In genomic region chr17:29077320-29077719, GRCh38 we compare ENCODE assay signal across 2 cellular contexts.
TF ChIP-seq lines count a peak whose summit lies in the region.

No MANE protein-coding gene starts in this region.

TF ChIP-seq in GM23338, 12 proteins besides CTCF, POLR2A, EP300 and RAD21 (continued from another document):
- TF ChIP-seq, protein P1, sequence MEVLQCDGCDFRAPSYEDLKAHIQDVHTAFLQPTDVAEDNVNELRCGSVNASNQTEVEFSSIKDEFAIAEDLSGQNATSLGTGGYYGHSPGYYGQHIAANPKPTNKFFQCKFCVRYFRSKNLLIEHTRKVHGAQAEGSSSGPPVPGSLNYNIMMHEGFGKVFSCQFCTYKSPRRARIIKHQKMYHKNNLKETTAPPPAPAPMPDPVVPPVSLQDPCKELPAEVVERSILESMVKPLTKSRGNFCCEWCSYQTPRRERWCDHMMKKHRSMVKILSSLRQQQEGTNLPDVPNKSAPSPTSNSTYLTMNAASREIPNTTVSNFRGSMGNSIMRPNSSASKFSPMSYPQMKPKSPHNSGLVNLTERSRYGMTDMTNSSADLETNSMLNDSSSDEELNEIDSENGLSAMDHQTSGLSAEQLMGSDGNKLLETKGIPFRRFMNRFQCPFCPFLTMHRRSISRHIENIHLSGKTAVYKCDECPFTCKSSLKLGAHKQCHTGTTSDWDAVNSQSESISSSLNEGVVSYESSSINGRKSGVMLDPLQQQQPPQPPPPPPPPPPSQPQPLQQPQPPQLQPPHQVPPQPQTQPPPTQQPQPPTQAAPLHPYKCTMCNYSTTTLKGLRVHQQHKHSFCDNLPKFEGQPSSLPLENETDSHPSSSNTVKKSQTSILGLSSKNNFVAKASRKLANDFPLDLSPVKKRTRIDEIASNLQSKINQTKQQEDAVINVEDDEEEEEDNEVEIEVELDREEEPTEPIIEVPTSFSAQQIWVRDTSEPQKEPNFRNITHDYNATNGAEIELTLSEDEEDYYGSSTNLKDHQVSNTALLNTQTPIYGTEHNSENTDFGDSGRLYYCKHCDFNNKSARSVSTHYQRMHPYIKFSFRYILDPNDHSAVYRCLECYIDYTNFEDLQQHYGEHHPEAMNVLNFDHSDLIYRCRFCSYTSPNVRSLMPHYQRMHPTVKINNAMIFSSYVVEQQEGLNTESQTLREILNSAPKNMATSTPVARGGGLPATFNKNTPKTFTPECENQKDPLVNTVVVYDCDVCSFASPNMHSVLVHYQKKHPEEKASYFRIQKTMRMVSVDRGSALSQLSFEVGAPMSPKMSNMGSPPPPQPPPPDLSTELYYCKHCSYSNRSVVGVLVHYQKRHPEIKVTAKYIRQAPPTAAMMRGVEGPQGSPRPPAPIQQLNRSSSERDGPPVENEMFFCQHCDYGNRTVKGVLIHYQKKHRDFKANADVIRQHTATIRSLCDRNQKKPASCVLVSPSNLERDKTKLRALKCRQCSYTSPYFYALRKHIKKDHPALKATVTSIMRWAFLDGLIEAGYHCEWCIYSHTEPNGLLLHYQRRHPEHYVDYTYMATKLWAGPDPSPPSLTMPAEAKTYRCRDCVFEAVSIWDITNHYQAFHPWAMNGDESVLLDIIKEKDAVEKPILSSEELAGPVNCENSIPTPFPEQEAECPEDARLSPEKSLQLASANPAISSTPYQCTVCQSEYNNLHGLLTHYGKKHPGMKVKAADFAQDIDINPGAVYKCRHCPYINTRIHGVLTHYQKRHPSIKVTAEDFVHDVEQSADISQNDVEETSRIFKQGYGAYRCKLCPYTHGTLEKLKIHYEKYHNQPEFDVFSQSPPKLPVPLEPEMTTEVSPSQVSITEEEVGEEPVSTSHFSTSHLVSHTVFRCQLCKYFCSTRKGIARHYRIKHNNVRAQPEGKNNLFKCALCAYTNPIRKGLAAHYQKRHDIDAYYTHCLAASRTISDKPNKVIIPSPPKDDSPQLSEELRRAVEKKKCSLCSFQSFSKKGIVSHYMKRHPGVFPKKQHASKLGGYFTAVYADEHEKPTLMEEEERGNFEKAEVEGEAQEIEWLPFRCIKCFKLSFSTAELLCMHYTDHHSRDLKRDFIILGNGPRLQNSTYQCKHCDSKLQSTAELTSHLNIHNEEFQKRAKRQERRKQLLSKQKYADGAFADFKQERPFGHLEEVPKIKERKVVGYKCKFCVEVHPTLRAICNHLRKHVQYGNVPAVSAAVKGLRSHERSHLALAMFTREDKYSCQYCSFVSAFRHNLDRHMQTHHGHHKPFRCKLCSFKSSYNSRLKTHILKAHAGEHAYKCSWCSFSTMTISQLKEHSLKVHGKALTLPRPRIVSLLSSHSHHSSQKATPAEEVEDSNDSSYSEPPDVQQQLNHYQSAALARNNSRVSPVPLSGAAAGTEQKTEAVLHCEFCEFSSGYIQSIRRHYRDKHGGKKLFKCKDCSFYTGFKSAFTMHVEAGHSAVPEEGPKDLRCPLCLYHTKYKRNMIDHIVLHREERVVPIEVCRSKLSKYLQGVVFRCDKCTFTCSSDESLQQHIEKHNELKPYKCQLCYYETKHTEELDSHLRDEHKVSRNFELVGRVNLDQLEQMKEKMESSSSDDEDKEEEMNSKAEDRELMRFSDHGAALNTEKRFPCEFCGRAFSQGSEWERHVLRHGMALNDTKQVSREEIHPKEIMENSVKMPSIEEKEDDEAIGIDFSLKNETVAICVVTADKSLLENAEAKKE (CRISPR knock-in tag; IDR thresholded peaks at IDR 0.05): no peak
- no peak for TF ChIP-seq EZH2 (IDR thresholded peaks at IDR 0.05; ENCODE audit: low read depth, unreplicated experiment)
TF ChIP-seq in GM23338: peak in this region for 0.

TF ChIP-seq in K562, 482 proteins besides CTCF, POLR2A, EP300 and RAD21:
- peak; percentile 73; the same call in 1 of the 2 replicates for TF ChIP-seq SPI1 (IDR thresholded peaks at IDR 0.05; ENCODE audit: borderline replicate concordance, low read depth, low read length)
- no peak for TF ChIP-seq SMAD2 (IDR thresholded peaks at IDR 0.05; ENCODE audit: low read depth, low read length)
- TF ChIP-seq ZNF41 (CRISPR knock-in tag; conservative IDR thresholded peaks at IDR 0.05): no peak
